In the genomic region with DNA sequence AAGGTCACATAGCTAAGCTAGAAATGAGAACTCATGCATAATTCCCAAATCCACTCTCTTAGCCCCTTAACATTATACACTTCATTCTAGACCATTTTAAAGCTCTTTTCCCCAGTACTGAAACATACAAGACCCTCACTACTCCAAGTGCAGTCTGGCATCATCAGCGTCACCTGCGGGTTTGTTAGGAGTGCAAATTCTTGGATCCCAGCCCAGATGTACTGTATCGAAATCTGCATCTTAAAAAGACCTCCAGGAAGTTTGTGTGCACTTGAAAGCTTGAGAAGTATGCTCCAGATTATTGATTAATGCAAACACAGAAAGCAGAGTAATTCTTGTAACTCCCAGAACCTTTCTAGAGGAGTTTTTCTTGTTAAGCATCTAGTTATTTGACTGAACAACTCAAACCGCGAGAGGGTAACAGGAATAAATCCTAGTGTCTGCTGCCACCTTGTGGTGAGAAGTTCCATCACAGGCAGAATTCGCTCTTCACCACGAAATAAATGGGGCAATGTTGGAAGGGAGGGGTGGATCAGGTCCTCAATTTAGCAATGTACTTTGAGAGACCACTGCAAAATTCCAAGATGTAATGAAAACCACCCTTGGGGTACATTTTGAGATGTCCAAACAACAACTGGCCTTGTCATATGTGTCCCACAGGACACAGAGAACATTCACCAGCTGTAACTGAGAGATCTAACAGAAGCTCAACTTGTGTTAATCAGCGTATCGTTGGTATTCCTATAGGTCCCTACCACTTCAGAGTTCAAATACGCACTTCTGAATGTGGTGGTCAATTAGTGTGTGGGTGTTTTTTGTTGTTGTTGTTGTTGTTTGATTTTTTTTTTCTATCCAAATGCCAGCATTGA, we compare ENCODE assay signal across 9 cellular contexts. TPM values are rescaled to one million over a fixed set of nuclear protein-coding genes. Genes with fewer than 3 reads are reported as not detected.
DNase-seq lines count a peak whose midpoint lies in the region; ATAC-seq and TF ChIP-seq lines count a peak whose summit lies in the region.
"Had no signal": no experiment of that assay in that cellular context is flagged by ENCODE, and none has a peak within 500 bp of the region (broad histone marks: within the 10 kb centered on the region; RNA-seq: fewer than 3 reads in every experiment).

No MANE protein-coding gene starts in this region.

- no peaks in the 10 kb centered on the region for H3K9me3 ChIP-seq in parathyroid adenoma (ENCODE audit: control insufficient read depth, low read length)
- no peaks in the 10 kb centered on the region for H3K9me3 ChIP-seq in uterus

- peak overlapping the region; percentile 36 for H2AFZ ChIP-seq in parathyroid adenoma

- no peak overlapping the region for H3K4me2 ChIP-seq in parathyroid adenoma (ENCODE audit: low read length)

- H3K27ac ChIP-seq in foreskin keratinocyte (no peak overlapping the region), parathyroid adenoma (no peak overlapping the region), uterus (no peak overlapping the region)

- no peaks in the 10 kb centered on the region for H3K36me3 ChIP-seq in parathyroid adenoma (ENCODE audit: control insufficient read depth, insufficient read depth, low read length)
- no peaks in the 10 kb centered on the region for H3K36me3 ChIP-seq in uterus

- H3K4me3 ChIP-seq in parathyroid adenoma (ENCODE audit: low read depth, low read length), result no peak overlapping the region
- H3K4me3 ChIP-seq in uterus, result no peak overlapping the region

- TF ChIP-seq CTCF in foreskin keratinocyte (conservative IDR thresholded peaks at IDR 0.05) (peak; percentile 89), parathyroid adenoma (IDR thresholded peaks at IDR 0.05) (peak; percentile 89), uterus (IDR thresholded peaks at IDR 0.05) (peak; percentile 76 to 81 (median 80))

- no peaks in the 10 kb centered on the region for H3K4me1 ChIP-seq in foreskin keratinocyte
- H3K4me1 ChIP-seq in parathyroid adenoma, result no peaks in the 10 kb centered on the region
- H3K4me1 ChIP-seq in uterus, result no peaks in the 10 kb centered on the region

- H3K27me3 ChIP-seq in foreskin keratinocyte (no peaks in the 10 kb centered on the region), parathyroid adenoma (ENCODE audit: control insufficient read depth, insufficient read depth, low read length) (no peaks in the 10 kb centered on the region), uterus (no peaks in the 10 kb centered on the region)

- peak; percentile 73 for DNase-seq in CD1c-positive myeloid dendritic cell (ENCODE audit: extremely low spot score)
- peak in 41 of 76 experiments; percentile 0 to 64 (median 17) for DNase-seq in HUDEP-2 (lab: John Stamatoyannopoulos, UW; ENCODE audit: unreplicated experiment in 76 of 76)
- peak; percentile 61 for DNase-seq in RPMI7951 (ENCODE audit: low read depth)
- peak; percentile 31 for DNase-seq in activated T-helper 9 cell treated with anti-CD3 and anti-CD28 coated beads, Interleukin-2, amount 50 U/mL, for 16 hours (ENCODE audit: low read depth)
- DNase-seq in foreskin keratinocyte, result peak; percentile 12 to 23
- DNase-seq in uterus, result peak; percentile 55 to 59

- TF ChIP-seq POLR2A in uterus (IDR thresholded peaks at IDR 0.05), result no peak

- intact Hi-C loops in uterus (cut with DNase I; ENCODE audit: low total_unique reads), result no loop called here

- no peaks in the 10 kb centered on the region for H3K79me2 ChIP-seq in parathyroid adenoma

- no peak overlapping the region for H3K9ac ChIP-seq in parathyroid adenoma

- ATAC-seq in GM19351 (IDR thresholded peaks at IDR 0.05; ENCODE audit: unreplicated experiment) (peak; percentile 91), foreskin keratinocyte (peak; percentile 67)

RNA-seq across cellular contexts. Expression of a gene that starts 0.6 kb away (rescaled TPM):
- total RNA-seq in RPMI7951 (2014; rRNA removed; shearing (Covaris generic)), result not detected in 2 replicates
- total RNA-seq in foreskin keratinocyte (not detected in 2 replicates), uterus (not detected)
- not detected in 2 replicates for polyA plus RNA-seq in foreskin keratinocyte
- total RNA-seq: activated CD8-positive, alpha-beta memory T cell treated with anti-CD3 and anti-CD28 coated beads for 36 hours had no signal

RNA-seq across cellular contexts. Expression of a gene that starts 45.1 kb away (rescaled TPM):
- total RNA-seq in RPMI7951 (2014; rRNA removed; shearing (Covaris generic)), result 135 and 166 TPM in 2 replicates
- total RNA-seq in foreskin keratinocyte (103 and 114 TPM in 2 replicates), uterus (10 to 100 TPM; 25.4 to 86.2 (median 52.0) TPM)
- 121 and 140 TPM in 2 replicates for polyA plus RNA-seq in foreskin keratinocyte

RNA-seq across cellular contexts. Expression of a gene that starts 45.2 kb away (rescaled TPM):
- 5.4 and 6.1 TPM in 2 replicates for total RNA-seq in RPMI7951 (2014; rRNA removed; shearing (Covaris generic))
- total RNA-seq in foreskin keratinocyte (8.3 and 12.8 TPM in 2 replicates), uterus (10 to 100 TPM in 2 of 4 donors, 1 to 10 TPM in 2; 3.3 to 42.5 (median 17.9) TPM)
- 1.2 and 1.3 TPM in 2 replicates for polyA plus RNA-seq in foreskin keratinocyte

Comparison
In these comparisons a context has a peak if more than half of its experiments do, and no peak if none do; other contexts are left out.
1. DNase-seq: peak in every context shown above with its lines; median percentile 73 in CD1c-positive myeloid dendritic cell; 61 in RPMI7951; 57 in uterus; 31 in activated T-helper 9 cell treated with anti-CD3 and anti-CD28 coated beads, Interleukin-2, amount 50 U/mL, for 16 hours; 18 in foreskin keratinocyte; 17 in HUDEP-2.